ENCODE assay signal across 8 cellular contexts in the genomic region with DNA sequence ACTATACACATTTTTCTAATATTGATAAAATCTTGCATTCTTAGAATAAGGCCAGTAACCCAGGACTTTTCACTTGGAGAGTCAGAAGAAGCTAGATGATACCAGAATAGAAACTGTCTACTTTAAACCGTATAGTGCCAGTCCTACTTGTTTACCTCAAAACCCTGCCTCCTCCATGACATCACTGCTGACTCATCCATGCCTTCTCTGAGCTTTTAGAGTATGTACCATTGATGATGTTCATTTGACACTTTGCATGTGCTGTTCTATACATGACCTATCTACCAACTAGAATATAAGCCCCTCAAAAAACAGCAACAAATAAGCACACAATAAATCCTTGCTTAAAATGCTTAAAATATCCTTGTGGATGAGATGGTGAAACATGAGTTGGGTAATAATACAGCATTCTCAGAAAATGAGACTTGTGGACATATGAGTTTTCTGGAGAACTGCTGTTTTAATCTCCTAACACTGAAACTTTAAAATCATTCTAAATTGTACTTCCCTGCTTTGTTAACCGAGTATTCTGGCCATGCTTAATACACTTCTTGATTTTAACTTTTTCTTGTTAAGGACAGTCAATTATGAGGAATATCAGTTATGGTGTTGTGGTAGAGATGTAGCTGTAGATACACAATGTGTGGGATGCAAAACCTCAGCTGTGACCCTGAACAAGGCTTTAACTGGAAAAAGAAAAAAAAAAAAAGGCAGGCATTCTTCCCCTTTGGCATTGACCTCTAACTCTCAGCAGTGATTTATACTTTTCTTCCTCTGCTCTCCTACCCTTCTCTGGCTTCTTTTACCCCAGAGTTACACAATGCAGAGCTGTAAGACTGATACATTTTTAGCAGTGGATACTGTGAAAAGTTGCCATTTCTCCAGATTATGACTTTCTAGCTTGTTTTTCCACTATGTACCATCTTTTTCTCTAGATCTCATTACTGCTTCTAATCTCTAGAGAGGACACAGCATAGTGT. TPM values are rescaled to one million over a fixed set of nuclear protein-coding genes. Genes with fewer than 3 reads are reported as not detected.
DNase-seq lines count a peak whose midpoint lies in the region; ATAC-seq and TF ChIP-seq lines count a peak whose summit lies in the region.

No MANE protein-coding gene starts in this region.

- no peak overlapping the region for H2AFZ ChIP-seq in neuron (ENCODE audit: low read depth, low read length)

- POLR2A ChIA-PET in AG04450 (lab: Yijun Ruan, JAX): interaction anchor here (0.7 kb wide), 1 partner anchor 108 kb away, joined by 5 read pairs; no protein-coding TSS in a partner anchor

- peak; percentile 45 for ATAC-seq in GM18907 (IDR thresholded peaks at IDR 0.05; ENCODE audit: unreplicated experiment)
- ATAC-seq in HG03575 (IDR thresholded peaks at IDR 0.05; ENCODE audit: extremely low read depth, insufficient number of reproducible peaks, low FRiP score, unreplicated experiment): peak; percentile 31
- ATAC-seq in HG02759 (IDR thresholded peaks at IDR 0.05; ENCODE audit: unreplicated experiment): no peak

- peak overlapping the region; percentile 82 for H3K4me3 ChIP-seq in AG04450 (ENCODE audit: low read depth, low read length)
- peak overlapping the region; percentile 84 for H3K4me3 ChIP-seq in choroid plexus epithelial cell (ENCODE audit: low read depth, low read length)
- H3K4me3 ChIP-seq in neuron (ENCODE audit: low read length): peak overlapping the region; percentile 81

- CTCF ChIA-PET in AG04450 (lab: Charles Lee): no interaction called here

- peak overlapping the region; percentile 88 for H3K27ac ChIP-seq in AG04450 (ENCODE audit: low read depth, low read length)

- TF ChIP-seq CTCF in AG04450 (IDR thresholded peaks at IDR 0.05; ENCODE audit: low read depth, low read length) (no peak), choroid plexus epithelial cell (conservative IDR thresholded peaks at IDR 0.05; ENCODE audit: low read depth, low read length) (no peak)

- DNase-seq in AG04450 (ENCODE audit: low read depth, low spot score): peak; percentile 64
- DNase-seq in activated CD4-positive, CD25-positive, alpha-beta regulatory T cell treated with anti-CD3 and anti-CD28 coated beads, Interleukin-2, amount 50 U/mL, for 16 hours (ENCODE audit: low read depth, low spot score): peak; percentile 54
- peak; percentile 90 for DNase-seq in choroid plexus epithelial cell (ENCODE audit: low read depth)
- DNase-seq in SK-N-DZ (ENCODE audit: low spot score): no peak

- H3K27me3 ChIP-seq in AG04450 (ENCODE audit: control insufficient read depth, insufficient read depth, low read length) (no peaks in the 10 kb centered on the region), neuron (ENCODE audit: insufficient read depth, low read length) (no peaks in the 10 kb centered on the region)

- no peaks in the 10 kb centered on the region for H3K36me3 ChIP-seq in neuron (ENCODE audit: insufficient read depth, low read length)

- H3K9me3 ChIP-seq in AG04450 (ENCODE audit: control insufficient read depth, insufficient read depth, low read length) (no peaks in the 10 kb centered on the region), neuron (ENCODE audit: low read length) (no peaks in the 10 kb centered on the region)

- peaks cover 22% of the 10 kb centered on the region for H3K4me1 ChIP-seq in neuron (ENCODE audit: insufficient read depth, low read length)

RNA-seq across cellular contexts. Expression of gene CTNNAL1, which starts 2.3 kb away (rescaled TPM):
- 60.6 and 82.7 TPM in 2 replicates for polyA plus RNA-seq in AG04450 (2011; rRNA removed)
- 14.5 and 29.0 TPM in 2 replicates for polyA minus RNA-seq in AG04450 (2011; rRNA and poly(A)+ RNA removed)
- 124 and 162 TPM in 2 replicates for polyA plus RNA-seq in SK-N-DZ (2014; cell fraction: cytosol; rRNA removed)
- polyA plus RNA-seq in SK-N-DZ (2014; cell fraction: nucleus; rRNA removed): 63.0 and 79.0 TPM in 2 replicates
